In the genomic region with DNA sequence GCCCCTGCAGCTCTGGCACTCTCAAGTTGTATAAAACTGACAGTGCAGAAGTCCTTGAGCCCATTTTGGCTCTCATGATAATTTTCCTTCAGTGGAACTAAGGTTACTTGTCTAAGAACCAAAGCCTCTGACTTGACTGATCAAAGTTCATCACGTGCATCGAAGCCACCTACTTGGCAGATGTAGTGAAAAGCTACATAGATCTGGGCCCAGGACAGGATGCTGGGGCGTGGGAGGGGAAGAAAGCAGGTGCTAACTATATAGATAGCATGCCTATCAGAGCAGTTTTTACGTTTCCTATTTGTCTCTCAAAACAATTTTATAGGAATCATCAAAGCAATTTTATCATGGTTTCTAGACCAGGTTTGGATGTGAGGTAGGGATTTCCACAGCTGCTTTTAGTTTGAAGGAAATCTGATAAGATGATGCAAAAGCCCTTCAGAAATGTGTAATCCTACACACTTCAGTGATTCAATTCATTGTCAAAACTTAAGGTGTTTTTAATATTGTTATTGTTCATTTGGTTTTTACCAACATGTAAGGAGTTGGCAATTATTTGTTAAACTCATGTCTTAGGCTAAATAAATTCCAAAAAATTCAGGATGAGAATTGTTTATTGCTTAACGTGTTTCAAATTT, we compare ENCODE assay signal across 17 cellular contexts. TPM values are rescaled to one million over a fixed set of nuclear protein-coding genes. Genes with fewer than 3 reads are reported as not detected.
DNase-seq lines count a peak whose midpoint lies in the region; ATAC-seq, FAIRE-seq and TF ChIP-seq lines count a peak whose summit lies in the region.
"Had no signal": no experiment of that assay in that cellular context is flagged by ENCODE, and none has a peak within 500 bp of the region (broad histone marks: within the 10 kb centered on the region; RNA-seq: fewer than 3 reads in every experiment).

No MANE protein-coding gene starts in this region.

- H3K4me1 Mint-ChIP-seq in T-cell: peaks cover 44 to 49% (median 45%) of the 10 kb centered on the region in 3 donors
- H3K4me1 Mint-ChIP-seq in activated naive CD4-positive, alpha-beta T cell treated with anti-CD3 and anti-CD28 coated beads for 36 hours (ENCODE audit: low read depth): peaks cover 54% of the 10 kb centered on the region
- H3K4me1 Mint-ChIP-seq: stimulated activated naive B cell treated with anti-CD40 and anti-IgM and Interleukin-4, amounts not matched to agents 10 μg/mL and 1 μg/mL and 100 μg/mL, for 72 hours had no signal

- H3K27me3 ChIP-seq in dorsolateral prefrontal cortex: peaks cover 0 to 70% (median 13%) of the 10 kb centered on the region in 45 donors

- peak overlapping the region; percentile 86 to 96 (median 91) for H3K4me3 Mint-ChIP-seq in T-cell
- peak overlapping the region; percentile 96 for H3K4me3 Mint-ChIP-seq in activated naive CD4-positive, alpha-beta T cell treated with anti-CD3 and anti-CD28 coated beads for 36 hours
- H3K4me3 Mint-ChIP-seq: stimulated activated naive B cell treated with anti-CD40 and anti-IgM and Interleukin-4, amounts not matched to agents 10 μg/mL and 1 μg/mL and 100 μg/mL, for 72 hours had no signal

- CTCF ChIA-PET in T-cell (lab: Charles Lee): interaction anchor here (0.6 to 1.2 kb wide), 6 partner anchors 12 to 503 kb away, joined by 3 to 4 read pairs (median 3); no protein-coding TSS in a partner anchor
- CTCF ChIA-PET in activated naive CD4-positive, alpha-beta T cell treated with anti-CD3 and anti-CD28 coated beads for 36 hours (lab: Charles Lee): interaction anchor here (1.0 kb wide), 1 partner anchor 68 kb away, joined by 4 read pairs; no protein-coding TSS in a partner anchor

- TF ChIP-seq POLR2A in GM12892 (IDR thresholded peaks at IDR 0.05; ENCODE audit: low read depth, low read length): no peak

- peaks cover 28% of the 10 kb centered on the region for H3K36me3 Mint-ChIP-seq in T-cell
- H3K36me3 Mint-ChIP-seq in activated naive CD4-positive, alpha-beta T cell treated with anti-CD3 and anti-CD28 coated beads for 36 hours (ENCODE audit: low read depth): peaks cover 36% of the 10 kb centered on the region
- H3K36me3 Mint-ChIP-seq: stimulated activated naive B cell treated with anti-CD40 and anti-IgM and Interleukin-4, amounts not matched to agents 10 μg/mL and 1 μg/mL and 100 μg/mL, for 72 hours had no signal

- no peaks in the 10 kb centered on the region for H3K9me3 Mint-ChIP-seq in T-cell
- H3K9me3 Mint-ChIP-seq in activated naive CD4-positive, alpha-beta T cell treated with anti-CD3 and anti-CD28 coated beads for 36 hours: no peaks in the 10 kb centered on the region
- H3K9me3 Mint-ChIP-seq: stimulated activated naive B cell treated with anti-CD40 and anti-IgM and Interleukin-4, amounts not matched to agents 10 μg/mL and 1 μg/mL and 100 μg/mL, for 72 hours had no signal

- H3K27me3 Mint-ChIP-seq in T-cell: peaks cover 0 to 10% of the 10 kb centered on the region in 2 donors
- H3K27me3 Mint-ChIP-seq in activated naive CD4-positive, alpha-beta T cell treated with anti-CD3 and anti-CD28 coated beads for 36 hours (ENCODE audit: low read depth): no peaks in the 10 kb centered on the region
- H3K27me3 Mint-ChIP-seq: stimulated activated naive B cell treated with anti-CD40 and anti-IgM and Interleukin-4, amounts not matched to agents 10 μg/mL and 1 μg/mL and 100 μg/mL, for 72 hours had no signal

- no peak for TF ChIP-seq CTCF in dorsolateral prefrontal cortex (IDR thresholded peaks at IDR 0.05 in 54 of 56, conservative IDR thresholded peaks at IDR 0.05 in 2 of 56; ENCODE audit: low read depth in 1 of 56, partially characterized antibody in 56 of 56)

- ATAC-seq in GM18511 (IDR thresholded peaks at IDR 0.05; ENCODE audit: unreplicated experiment) (peak; percentile 78), T-cell (replicated peaks in 1 of 4) (peak; percentile 85 to 93 (median 86)), HG03196 (IDR thresholded peaks at IDR 0.05; ENCODE audit: unreplicated experiment) (no peak)
- ATAC-seq: pancreas; stimulated activated naive B cell treated with anti-CD40 and anti-IgM and Interleukin-4, amounts not matched to agents 10 μg/mL and 1 μg/mL and 100 μg/mL, for 72 hours had no signal

- intact Hi-C loops in activated naive CD4-positive, alpha-beta T cell treated with anti-CD3 and anti-CD28 coated beads for 36 hours (cut with micrococcal nuclease): loop anchor here (1.0 to 2.0 kb wide), 8 partner anchors 9 to 61 kb away; no protein-coding TSS in a partner anchor
- intact Hi-C loops in dorsolateral prefrontal cortex (cut with DNase I): no loop called here

- FAIRE-seq in GM12892 (lab: Jason Lieb, UNC): no peak
- FAIRE-seq: kidney, pancreas had no signal

- DNase-seq in T-cell (peak in 29 of 34 experiments; percentile 15 to 64 (median 47)), GM12892 (ENCODE audit: insufficient read length) (no peak), dorsolateral prefrontal cortex (no peak), NCI-H128 (lab: John Stamatoyannopoulos, UW; ENCODE audit: unreplicated experiment) (no peak)
- peak; percentile 83 for DNase-seq in activated naive CD4-positive, alpha-beta T cell treated with anti-CD3 and anti-CD28 coated beads for 36 hours
- peak; percentile 68 for DNase-seq in stimulated activated CD4-positive, alpha-beta T cell treated with anti-CD3 and anti-CD28 coated beads, Interleukin-4, amount 100 ng/mL, for 24 hours
- DNase-seq: cerebellar nuclear complex; EL; H7; head of caudate nucleus; kidney; NCI-H2081 treated with DMSO at 0.1 percent for 48 hours; pancreas; SHP77; stimulated activated naive B cell treated with anti-CD40 and anti-IgM and Interleukin-4, amounts not matched to agents 10 μg/mL and 1 μg/mL and 100 μg/mL, for 72 hours had no signal

- no peak overlapping the region for H3K27ac ChIP-seq in dorsolateral prefrontal cortex
- H3K27ac ChIP-seq: pancreas had no signal

- no peak overlapping the region for H3K4me3 ChIP-seq in dorsolateral prefrontal cortex
- H3K4me3 ChIP-seq: pancreas had no signal

- peak overlapping the region; percentile 88 to 99 for H3K27ac Mint-ChIP-seq in T-cell
- peak overlapping the region; percentile 100 for H3K27ac Mint-ChIP-seq in activated naive CD4-positive, alpha-beta T cell treated with anti-CD3 and anti-CD28 coated beads for 36 hours
- H3K27ac Mint-ChIP-seq: stimulated activated naive B cell treated with anti-CD40 and anti-IgM and Interleukin-4, amounts not matched to agents 10 μg/mL and 1 μg/mL and 100 μg/mL, for 72 hours had no signal

- POLR2A ChIA-PET in T-cell (lab: Charles Lee): interaction anchor here in 1 of 2 donors (0.8 to 1.6 kb wide), 2 partner anchors 11 to 18 kb away, joined by 4 to 5 read pairs; no protein-coding TSS in a partner anchor

RNA-seq across cellular contexts. Expression of a gene that starts 1.2 kb away (rescaled TPM):
- 10 to 100 TPM; 23.8 to 38.4 (median 37.1) TPM for total RNA-seq in T-cell
- 100 to 1,000 TPM; 121 to 122 TPM for total RNA-seq in activated naive CD4-positive, alpha-beta T cell treated with anti-CD3 and anti-CD28 coated beads for 36 hours
- not detected for polyA plus RNA-seq in GM12892 (2012; ENCODE audit: missing spikeins)
- under 1 TPM in 4 of 120 experiments, not detected in 116; 0.34 to 0.49 (median 0.36) TPM for total RNA-seq in dorsolateral prefrontal cortex
- total RNA-seq: H7 had no signal
- polyA plus RNA-seq: pancreas had no signal

Comparison
In these comparisons a context has a peak if more than half of its experiments do, and no peak if none do; other contexts are left out.
1. DNase-seq: peak in T-cell (29 of 34), activated naive CD4-positive, alpha-beta T cell treated with anti-CD3 and anti-CD28 coated beads for 36 hours (single experiment) and stimulated activated CD4-positive, alpha-beta T cell treated with anti-CD3 and anti-CD28 coated beads, Interleukin-4, amount 100 ng/mL, for 24 hours (single experiment); none in GM12892 (single experiment), dorsolateral prefrontal cortex (0 of 10) and NCI-H128 (single experiment).
2. RNA of a gene that starts 1.2 kb away (total RNA-seq): 121 to 122 TPM in activated naive CD4-positive, alpha-beta T cell treated with anti-CD3 and anti-CD28 coated beads for 36 hours and 23.8 to 38.4 TPM in T-cell; 0.34 to 0.49 TPM in dorsolateral prefrontal cortex; every median in the first group is over 10 times any median in the second.